1 cellular context compared by ENCODE assay signal in the genomic region with DNA sequence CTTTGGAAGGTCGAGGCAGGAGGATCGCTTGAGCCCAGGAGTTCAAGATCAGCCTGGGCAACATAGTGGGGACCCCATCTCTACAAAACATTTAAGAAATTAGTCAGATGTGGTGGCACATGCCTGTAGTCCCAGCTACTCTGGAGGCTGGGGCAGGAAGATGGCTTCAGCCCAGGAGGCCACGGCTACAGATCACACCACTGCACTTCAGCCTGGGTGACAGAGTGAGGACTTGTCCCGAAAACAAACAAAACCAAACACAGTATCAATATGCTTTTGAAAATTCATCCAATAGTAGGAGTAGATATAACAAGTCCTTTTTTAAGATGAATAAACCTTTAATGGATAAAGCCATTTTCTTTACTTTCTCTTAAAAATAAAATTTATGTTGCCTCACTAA.
TF ChIP-seq lines count a peak whose summit lies in the region.

No MANE protein-coding gene starts in this region.

TF ChIP-seq in GM23338, 12 proteins besides CTCF, POLR2A, EP300 and RAD21 (continued from another document):
- TF ChIP-seq, protein P1, sequence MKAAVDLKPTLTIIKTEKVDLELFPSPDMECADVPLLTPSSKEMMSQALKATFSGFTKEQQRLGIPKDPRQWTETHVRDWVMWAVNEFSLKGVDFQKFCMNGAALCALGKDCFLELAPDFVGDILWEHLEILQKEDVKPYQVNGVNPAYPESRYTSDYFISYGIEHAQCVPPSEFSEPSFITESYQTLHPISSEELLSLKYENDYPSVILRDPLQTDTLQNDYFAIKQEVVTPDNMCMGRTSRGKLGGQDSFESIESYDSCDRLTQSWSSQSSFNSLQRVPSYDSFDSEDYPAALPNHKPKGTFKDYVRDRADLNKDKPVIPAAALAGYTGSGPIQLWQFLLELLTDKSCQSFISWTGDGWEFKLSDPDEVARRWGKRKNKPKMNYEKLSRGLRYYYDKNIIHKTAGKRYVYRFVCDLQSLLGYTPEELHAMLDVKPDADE (IDR thresholded peaks at IDR 0.05) = no peak
- TF ChIP-seq STAT1 (IDR thresholded peaks at IDR 0.05; ENCODE audit: unreplicated experiment) (no peak), ZNF331 (CRISPR knock-in tag; IDR thresholded peaks at IDR 0.05; ENCODE audit: low read depth) (no peak), JUNB (IDR thresholded peaks at IDR 0.05; ENCODE audit: unreplicated experiment) (no peak), NANOG (IDR thresholded peaks at IDR 0.05; ENCODE audit: borderline replicate concordance) (no peak), CREB1 (CRISPR knock-in tag; IDR thresholded peaks at IDR 0.05; ENCODE audit: low read depth) (no peak), ZNF114 (CRISPR knock-in tag; IDR thresholded peaks at IDR 0.05) (no peak)
- TF ChIP-seq, protein P2, sequence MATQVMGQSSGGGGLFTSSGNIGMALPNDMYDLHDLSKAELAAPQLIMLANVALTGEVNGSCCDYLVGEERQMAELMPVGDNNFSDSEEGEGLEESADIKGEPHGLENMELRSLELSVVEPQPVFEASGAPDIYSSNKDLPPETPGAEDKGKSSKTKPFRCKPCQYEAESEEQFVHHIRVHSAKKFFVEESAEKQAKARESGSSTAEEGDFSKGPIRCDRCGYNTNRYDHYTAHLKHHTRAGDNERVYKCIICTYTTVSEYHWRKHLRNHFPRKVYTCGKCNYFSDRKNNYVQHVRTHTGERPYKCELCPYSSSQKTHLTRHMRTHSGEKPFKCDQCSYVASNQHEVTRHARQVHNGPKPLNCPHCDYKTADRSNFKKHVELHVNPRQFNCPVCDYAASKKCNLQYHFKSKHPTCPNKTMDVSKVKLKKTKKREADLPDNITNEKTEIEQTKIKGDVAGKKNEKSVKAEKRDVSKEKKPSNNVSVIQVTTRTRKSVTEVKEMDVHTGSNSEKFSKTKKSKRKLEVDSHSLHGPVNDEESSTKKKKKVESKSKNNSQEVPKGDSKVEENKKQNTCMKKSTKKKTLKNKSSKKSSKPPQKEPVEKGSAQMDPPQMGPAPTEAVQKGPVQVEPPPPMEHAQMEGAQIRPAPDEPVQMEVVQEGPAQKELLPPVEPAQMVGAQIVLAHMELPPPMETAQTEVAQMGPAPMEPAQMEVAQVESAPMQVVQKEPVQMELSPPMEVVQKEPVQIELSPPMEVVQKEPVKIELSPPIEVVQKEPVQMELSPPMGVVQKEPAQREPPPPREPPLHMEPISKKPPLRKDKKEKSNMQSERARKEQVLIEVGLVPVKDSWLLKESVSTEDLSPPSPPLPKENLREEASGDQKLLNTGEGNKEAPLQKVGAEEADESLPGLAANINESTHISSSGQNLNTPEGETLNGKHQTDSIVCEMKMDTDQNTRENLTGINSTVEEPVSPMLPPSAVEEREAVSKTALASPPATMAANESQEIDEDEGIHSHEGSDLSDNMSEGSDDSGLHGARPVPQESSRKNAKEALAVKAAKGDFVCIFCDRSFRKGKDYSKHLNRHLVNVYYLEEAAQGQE (IDR thresholded peaks at IDR 0.05; ENCODE audit: unreplicated experiment) = no peak
